ENCODE assay signal across 10 cellular contexts in the genomic region with DNA sequence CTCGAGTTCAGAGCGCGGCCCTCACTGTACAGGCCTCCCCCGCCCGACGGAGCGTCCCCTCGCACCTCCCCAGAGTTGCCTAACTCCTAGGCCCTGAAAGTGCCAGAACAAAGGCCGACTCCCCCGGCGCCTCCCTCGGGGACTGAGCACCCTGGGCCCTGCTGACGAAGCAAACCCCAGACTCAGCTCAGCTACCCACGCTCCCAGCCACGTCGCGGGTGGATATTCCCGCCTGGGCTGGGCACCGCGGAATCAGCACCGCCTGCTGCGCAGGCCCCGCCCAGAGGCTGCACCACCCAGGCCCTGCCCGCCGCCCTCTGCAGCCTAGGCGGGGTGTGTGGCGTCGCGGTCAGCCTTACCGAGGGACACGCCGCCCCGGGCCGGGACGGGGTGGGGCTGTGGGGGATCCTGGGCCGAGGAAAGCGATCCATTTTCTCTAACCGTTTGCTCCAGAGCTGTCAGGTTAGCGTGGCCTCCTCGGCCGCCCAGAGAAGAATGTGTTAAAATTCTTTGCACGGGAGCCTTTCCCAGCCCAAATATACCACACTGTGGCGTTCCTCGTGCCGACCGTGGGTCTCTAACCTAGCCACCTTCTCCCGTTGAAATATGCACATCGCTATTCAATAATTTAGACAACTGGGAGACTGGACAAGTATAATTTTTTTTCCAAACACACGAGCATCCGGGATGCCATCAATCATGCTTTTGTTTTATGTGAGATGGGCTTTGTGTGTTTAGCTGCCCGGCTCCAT. TPM values are rescaled to one million over a fixed set of nuclear protein-coding genes. Genes with fewer than 3 reads are reported as not detected.
A peak's percentile ranks its signal among the peaks of the same experiment; 100 is the strongest.
DNase-seq lines count a peak whose midpoint lies in the region; ATAC-seq and TF ChIP-seq lines count a peak whose summit lies in the region.
"Had no signal": no experiment of that assay in that cellular context is flagged by ENCODE, and none has a peak within 500 bp of the region (broad histone marks: within the 10 kb centered on the region; RNA-seq: fewer than 3 reads in every experiment).

No MANE protein-coding gene starts in this region.

- H3K27ac ChIP-seq in PC-9 (no peak overlapping the region), skin epidermis (peak overlapping the region in 17 of 21 experiments; percentile 5 to 84 (median 65))

- peak overlapping the region; percentile 85 for H2AFZ ChIP-seq in PC-9

- intact Hi-C loops in PC-9 (cut with micrococcal nuclease; ENCODE audit: unreplicated experiment): no loop called here

- ATAC-seq in GM18520 (IDR thresholded peaks at IDR 0.05; ENCODE audit: unreplicated experiment): no peak
- ATAC-seq in GM21825 (IDR thresholded peaks at IDR 0.05; ENCODE audit: unreplicated experiment): no peak

- H4K20me1 ChIP-seq in PC-9 (ENCODE audit: insufficient read depth): no peaks in the 10 kb centered on the region

- H3K4me2 ChIP-seq in PC-9: peak overlapping the region; percentile 86

- CTCF ChIA-PET in PC-9 (lab: Charles Lee): no interaction called here

- TF ChIP-seq CTCF in PC-9 (conservative IDR thresholded peaks at IDR 0.05): no peak

- peak overlapping the region; percentile 62 for H3K4me3 ChIP-seq in PC-9
- peak overlapping the region in 6 of 7 experiments; percentile 0 to 38 (median 16) for H3K4me3 ChIP-seq in skin epidermis

- DNase-seq in NCI-H2227 (lab: John Stamatoyannopoulos, UW; ENCODE audit: unreplicated experiment) (peak; percentile 55), NCI-H2227 treated with DMSO at 0.1 percent for 48 hours (lab: John Stamatoyannopoulos, UW) (no peak), PC-9 (peak in 1 of 2 experiments; percentile 69), foreskin melanocyte (peak; percentile 84), NCI-H146 treated with DMSO at 0.1 percent for 48 hours (lab: John Stamatoyannopoulos, UW; ENCODE audit: unreplicated experiment) (no peak)
- DNase-seq: C1 segment of cervical spinal cord, NCI-H82 had no signal

- no peaks in the 10 kb centered on the region for H3F3A ChIP-seq in PC-9 (ENCODE audit: insufficient read depth, low read depth)

- no peaks in the 10 kb centered on the region for H3K27me3 ChIP-seq in PC-9 (ENCODE audit: insufficient read depth, low read depth)

- BruUV-seq in PC-9 (replicated peaks; lab: Mats Ljungman, UMichigan): no TSS peak

- H3K4me1 ChIP-seq in PC-9 (replicated peaks; ENCODE audit: insufficient read depth): 0 out of 2 replicates have a peak, but pooled peaks cover 5% of the 10 kb centered on the region

- no peaks in the 10 kb centered on the region for H3K36me3 ChIP-seq in PC-9 (ENCODE audit: low read depth)

- H3K79me2 ChIP-seq in PC-9 (ENCODE audit: low read depth): no peaks in the 10 kb centered on the region

- H3K9me2 ChIP-seq in PC-9 (ENCODE audit: insufficient read depth): no peaks in the 10 kb centered on the region

- POLR2A ChIA-PET in PC-9 (lab: Charles Lee; ENCODE audit: unreplicated experiment): no interaction called here

- no peaks in the 10 kb centered on the region for H3K9me3 ChIP-seq in PC-9 (ENCODE audit: insufficient read depth, low read depth)

RNA-seq across cellular contexts. Expression of a gene that starts 31.4 kb away (rescaled TPM):
- 37.0 and 43.8 TPM in 2 replicates for total RNA-seq in PC-9 (2021)

Comparison
In these comparisons a context has a peak if more than half of its experiments do, and no peak if none do; other contexts are left out.
1. DNase-seq: peak in NCI-H2227 (single experiment) and foreskin melanocyte (single experiment); none in NCI-H2227 treated with DMSO at 0.1 percent for 48 hours (single experiment) and NCI-H146 treated with DMSO at 0.1 percent for 48 hours (single experiment).